1 cellular context compared by ENCODE assay signal in the genomic region with DNA sequence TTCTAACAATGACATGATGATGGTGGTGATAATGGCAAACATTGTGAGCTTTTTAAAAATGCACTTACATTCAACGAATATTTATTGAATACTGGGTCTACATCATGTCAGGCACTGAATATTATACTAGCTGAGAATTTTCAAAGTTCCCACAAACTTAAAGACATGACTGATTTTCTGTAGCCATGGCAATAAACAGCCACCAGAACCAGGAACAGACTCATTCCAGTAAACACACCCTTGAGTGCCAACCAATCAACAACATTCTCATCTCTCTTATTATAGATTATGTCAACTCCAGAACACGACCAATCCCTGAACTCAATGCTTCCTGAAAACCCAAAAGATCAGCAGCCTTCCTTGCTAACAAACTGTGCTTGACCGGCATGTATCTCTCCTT.
TF ChIP-seq lines count a peak whose summit lies in the region.

No MANE protein-coding gene starts in this region.

TF ChIP-seq in SK-N-SH, 30 proteins besides CTCF, POLR2A, EP300 and RAD21 (continued from another document):
- TF ChIP-seq, protein P1, sequence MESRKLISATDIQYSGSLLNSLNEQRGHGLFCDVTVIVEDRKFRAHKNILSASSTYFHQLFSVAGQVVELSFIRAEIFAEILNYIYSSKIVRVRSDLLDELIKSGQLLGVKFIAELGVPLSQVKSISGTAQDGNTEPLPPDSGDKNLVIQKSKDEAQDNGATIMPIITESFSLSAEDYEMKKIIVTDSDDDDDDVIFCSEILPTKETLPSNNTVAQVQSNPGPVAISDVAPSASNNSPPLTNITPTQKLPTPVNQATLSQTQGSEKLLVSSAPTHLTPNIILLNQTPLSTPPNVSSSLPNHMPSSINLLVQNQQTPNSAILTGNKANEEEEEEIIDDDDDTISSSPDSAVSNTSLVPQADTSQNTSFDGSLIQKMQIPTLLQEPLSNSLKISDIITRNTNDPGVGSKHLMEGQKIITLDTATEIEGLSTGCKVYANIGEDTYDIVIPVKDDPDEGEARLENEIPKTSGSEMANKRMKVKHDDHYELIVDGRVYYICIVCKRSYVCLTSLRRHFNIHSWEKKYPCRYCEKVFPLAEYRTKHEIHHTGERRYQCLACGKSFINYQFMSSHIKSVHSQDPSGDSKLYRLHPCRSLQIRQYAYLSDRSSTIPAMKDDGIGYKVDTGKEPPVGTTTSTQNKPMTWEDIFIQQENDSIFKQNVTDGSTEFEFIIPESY (IDR thresholded peaks at IDR 0.05; ENCODE audit: borderline replicate concordance, low read depth): no peak
- no peak for TF ChIP-seq TAF1 (IDR thresholded peaks at IDR 0.05; ENCODE audit: borderline replicate concordance, low read depth, low read length)
- TF ChIP-seq IRF3 (IDR thresholded peaks at IDR 0.05; ENCODE audit: low read depth, low read length): no peak
- TF ChIP-seq, protein P2, sequence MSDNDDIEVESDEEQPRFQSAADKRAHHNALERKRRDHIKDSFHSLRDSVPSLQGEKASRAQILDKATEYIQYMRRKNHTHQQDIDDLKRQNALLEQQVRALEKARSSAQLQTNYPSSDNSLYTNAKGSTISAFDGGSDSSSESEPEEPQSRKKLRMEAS (IDR thresholded peaks at IDR 0.05; ENCODE audit: low read depth): no peak
- TF ChIP-seq FOSL2 (IDR thresholded peaks at IDR 0.05; ENCODE audit: borderline replicate concordance, low read depth): no peak
- TF ChIP-seq, protein P3, sequence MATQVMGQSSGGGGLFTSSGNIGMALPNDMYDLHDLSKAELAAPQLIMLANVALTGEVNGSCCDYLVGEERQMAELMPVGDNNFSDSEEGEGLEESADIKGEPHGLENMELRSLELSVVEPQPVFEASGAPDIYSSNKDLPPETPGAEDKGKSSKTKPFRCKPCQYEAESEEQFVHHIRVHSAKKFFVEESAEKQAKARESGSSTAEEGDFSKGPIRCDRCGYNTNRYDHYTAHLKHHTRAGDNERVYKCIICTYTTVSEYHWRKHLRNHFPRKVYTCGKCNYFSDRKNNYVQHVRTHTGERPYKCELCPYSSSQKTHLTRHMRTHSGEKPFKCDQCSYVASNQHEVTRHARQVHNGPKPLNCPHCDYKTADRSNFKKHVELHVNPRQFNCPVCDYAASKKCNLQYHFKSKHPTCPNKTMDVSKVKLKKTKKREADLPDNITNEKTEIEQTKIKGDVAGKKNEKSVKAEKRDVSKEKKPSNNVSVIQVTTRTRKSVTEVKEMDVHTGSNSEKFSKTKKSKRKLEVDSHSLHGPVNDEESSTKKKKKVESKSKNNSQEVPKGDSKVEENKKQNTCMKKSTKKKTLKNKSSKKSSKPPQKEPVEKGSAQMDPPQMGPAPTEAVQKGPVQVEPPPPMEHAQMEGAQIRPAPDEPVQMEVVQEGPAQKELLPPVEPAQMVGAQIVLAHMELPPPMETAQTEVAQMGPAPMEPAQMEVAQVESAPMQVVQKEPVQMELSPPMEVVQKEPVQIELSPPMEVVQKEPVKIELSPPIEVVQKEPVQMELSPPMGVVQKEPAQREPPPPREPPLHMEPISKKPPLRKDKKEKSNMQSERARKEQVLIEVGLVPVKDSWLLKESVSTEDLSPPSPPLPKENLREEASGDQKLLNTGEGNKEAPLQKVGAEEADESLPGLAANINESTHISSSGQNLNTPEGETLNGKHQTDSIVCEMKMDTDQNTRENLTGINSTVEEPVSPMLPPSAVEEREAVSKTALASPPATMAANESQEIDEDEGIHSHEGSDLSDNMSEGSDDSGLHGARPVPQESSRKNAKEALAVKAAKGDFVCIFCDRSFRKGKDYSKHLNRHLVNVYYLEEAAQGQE (IDR thresholded peaks at IDR 0.05; ENCODE audit: low read depth, low read length): no peak
- TF ChIP-seq SIN3A (IDR thresholded peaks at IDR 0.05; ENCODE audit: borderline replicate concordance, low read depth, low read length): no peak
- no peak for TF ChIP-seq TCF12 (IDR thresholded peaks at IDR 0.05)
- no peak for TF ChIP-seq NFIC (IDR thresholded peaks at IDR 0.05; ENCODE audit: borderline replicate concordance)
- TF ChIP-seq EZH2phosphoT487 (IDR thresholded peaks at IDR 0.05; ENCODE audit: borderline replicate concordance, low read depth): no peak
